ENCODE assay signal across 25 cellular contexts in genomic region chr3:152261329-152261728, GRCh38. TPM values are rescaled to one million over a fixed set of nuclear protein-coding genes. Genes with fewer than 3 reads are reported as not detected.
DNase-seq lines count a peak whose midpoint lies in the region; ATAC-seq and TF ChIP-seq lines count a peak whose summit lies in the region.
"Had no signal": no experiment of that assay in that cellular context is flagged by ENCODE, and none has a peak within 500 bp of the region (broad histone marks: within the 10 kb centered on the region; RNA-seq: fewer than 3 reads in every experiment).

No MANE protein-coding gene starts in this region.

- no peaks in the 10 kb centered on the region for H3K27me3 ChIP-seq in DND-41 (ENCODE audit: insufficient read depth, low read length, poor library complexity)
- no peaks in the 10 kb centered on the region for H3K27me3 ChIP-seq in PC-9 (ENCODE audit: insufficient read depth, low read depth)
- H3K27me3 ChIP-seq in stomach smooth muscle (ENCODE audit: control insufficient read depth in 1 of 2, insufficient read depth in 2 of 2, low read length in 2 of 2), result no peaks in the 10 kb centered on the region

- H3K4me1 Mint-ChIP-seq in immature natural killer cell, result peaks cover 83 to 100% of the 10 kb centered on the region in 2 donors

- BruUV-seq in PC-9 (replicated peaks; lab: Mats Ljungman, UMichigan), result no TSS peak

- no peaks in the 10 kb centered on the region for H3K9me3 ChIP-seq in DND-41 (ENCODE audit: insufficient read depth, low read length, severe bottlenecking)
- H3K9me3 ChIP-seq in PC-9 (ENCODE audit: insufficient read depth, low read depth), result no peaks in the 10 kb centered on the region
- H3K9me3 ChIP-seq in stomach smooth muscle (ENCODE audit: control insufficient read depth in 2 of 2, low read length in 2 of 2), result no peaks in the 10 kb centered on the region
- H3K9me3 ChIP-seq: SK-N-SH had no signal

- H3K36me3 ChIP-seq in DND-41 (ENCODE audit: insufficient read depth, low read length), result peaks cover 22% of the 10 kb centered on the region
- no peaks in the 10 kb centered on the region for H3K36me3 ChIP-seq in PC-9 (ENCODE audit: low read depth)
- no peaks in the 10 kb centered on the region for H3K36me3 ChIP-seq in stomach smooth muscle (ENCODE audit: control insufficient read depth in 2 of 2, insufficient read depth in 2 of 2, low read length in 2 of 2)

- H3K4me3 Mint-ChIP-seq in immature natural killer cell, result peak overlapping the region in 1 of 5 donors; percentile 33
- H3K4me3 Mint-ChIP-seq: stimulated activated naive B cell treated with anti-CD40 and anti-IgM and Interleukin-4, amounts not matched to agents 10 μg/mL and 1 μg/mL and 100 μg/mL, for 72 hours had no signal

- H3K27me3 Mint-ChIP-seq in immature natural killer cell (ENCODE audit: low read depth in 3 of 3), result peaks cover 2 to 8% (median 6%) of the 10 kb centered on the region in 3 donors
- H3K27me3 Mint-ChIP-seq: stimulated activated naive B cell treated with anti-CD40 and anti-IgM and Interleukin-4, amounts not matched to agents 10 μg/mL and 1 μg/mL and 100 μg/mL, for 72 hours had no signal

- no peaks in the 10 kb centered on the region for H3K9me3 Mint-ChIP-seq in immature natural killer cell
- H3K9me3 Mint-ChIP-seq: activated T-cell treated with anti-CD3 and anti-CD28 coated beads, Interleukin-2, amount 50 U/mL, for 4 hours had no signal

- H4K20me1 ChIP-seq in DND-41 (ENCODE audit: insufficient read depth, low read length) (peaks cover 3% of the 10 kb centered on the region; the same call in 1 of the 2 replicates), PC-9 (ENCODE audit: insufficient read depth) (no peaks in the 10 kb centered on the region)

- no peak overlapping the region for H2AFZ ChIP-seq in DND-41 (ENCODE audit: low read depth, low read length)
- peak overlapping the region; percentile 27; the same call in 1 of the 2 replicates for H2AFZ ChIP-seq in PC-9
- H2AFZ ChIP-seq: parathyroid adenoma had no signal

- H3K9me2 ChIP-seq in PC-9 (ENCODE audit: insufficient read depth), result no peaks in the 10 kb centered on the region
- H3K9me2 ChIP-seq: SK-N-SH had no signal

- intact Hi-C loops in PC-9 (cut with micrococcal nuclease; ENCODE audit: unreplicated experiment), result loop anchor here (10.0 kb wide), 1 partner anchor 957 kb away; no protein-coding TSS in a partner anchor

- H3K4me1 ChIP-seq in DND-41 (ENCODE audit: insufficient read depth, low read length) (peaks cover 89% of the 10 kb centered on the region), PC-9 (replicated peaks; ENCODE audit: insufficient read depth) (peaks cover 31% of the 10 kb centered on the region), stomach smooth muscle (ENCODE audit: control insufficient read depth, insufficient read depth, low read length) (peaks cover 6% of the 10 kb centered on the region)
- H3K4me1 ChIP-seq: parathyroid adenoma had no signal

- H3K4me2 ChIP-seq in DND-41 (ENCODE audit: insufficient read depth, low read length), result no peak overlapping the region
- no peak overlapping the region for H3K4me2 ChIP-seq in PC-9
- H3K4me2 ChIP-seq: SK-N-SH had no signal

- CTCF ChIA-PET in PC-9 (lab: Charles Lee), result no interaction called here

- H3K4me3 ChIP-seq in DND-41 (ENCODE audit: low read depth in 1 of 2, low read length in 2 of 2), result no peak overlapping the region
- H3K4me3 ChIP-seq in PC-9, result no peak overlapping the region
- no peak overlapping the region for H3K4me3 ChIP-seq in stomach smooth muscle (ENCODE audit: low read length in 2 of 2)
- H3K4me3 ChIP-seq: lung had no signal

- no peak overlapping the region for H3K9ac ChIP-seq in DND-41 (ENCODE audit: low read depth, low read length)
- no peak overlapping the region for H3K9ac ChIP-seq in stomach smooth muscle (ENCODE audit: low read length in 2 of 2)
- H3K9ac ChIP-seq: parathyroid adenoma, SK-N-SH had no signal

- POLR2A ChIA-PET in PC-9 (lab: Charles Lee; ENCODE audit: unreplicated experiment), result no interaction called here

- DNase-seq in DND-41 (no peak), PC-9 (no peak), immature natural killer cell (no peak), glomerular visceral epithelial cell (ENCODE audit: extremely low spot score) (no peak)
- DNase-seq: activated CD4-positive, CD25-positive, alpha-beta regulatory T cell; activated T-cell treated with anti-CD3 and anti-CD28 coated beads, Interleukin-2, amount 50 U/mL, for 4 hours; AML-193; dermis blood vessel endothelial cell; EL; HCEC 1CT; islet precursor cell; Kasumi-1; NCI-H1092 treated with DMSO at 0.1 percent for 48 hours; NCI-H2081 treated with DMSO at 0.1 percent for 48 hours; NCI-H446 treated with DMSO at 0.1 percent for 48 hours; SK-N-SH; stimulated activated CD4-positive, alpha-beta T cell treated with anti-CD3 and anti-CD28 coated beads, Interleukin-1b, Interleukin-23, amount 100 ng/mL, for 48 hours; stimulated activated naive B cell treated with anti-CD40 and anti-IgM and Interleukin-4, amounts not matched to agents 10 μg/mL and 1 μg/mL and 100 μg/mL, for 72 hours; T-helper 9 cell; trophoblast cell had no signal

- H3K27ac ChIP-seq in DND-41 (ENCODE audit: low read length) (peak overlapping the region; percentile 24; the same call in 1 of the 2 replicates), PC-9 (no peak overlapping the region), stomach smooth muscle (ENCODE audit: low read length) (peak overlapping the region; percentile 19)
- H3K27ac ChIP-seq: parathyroid adenoma had no signal

- peaks cover 10 to 14% (median 11%) of the 10 kb centered on the region in 3 donors for H3K36me3 Mint-ChIP-seq in immature natural killer cell

- H3K27ac Mint-ChIP-seq in immature natural killer cell, result peak overlapping the region; percentile 36 to 95 (median 81)
- H3K27ac Mint-ChIP-seq: stimulated activated naive B cell treated with anti-CD40 and anti-IgM and Interleukin-4, amounts not matched to agents 10 μg/mL and 1 μg/mL and 100 μg/mL, for 72 hours had no signal

- TF ChIP-seq CTCF in DND-41 (IDR thresholded peaks at IDR 0.05; ENCODE audit: borderline replicate concordance, extremely low read depth, low read length, poor library complexity, severe bottlenecking) (no peak), PC-9 (conservative IDR thresholded peaks at IDR 0.05) (no peak)

- peaks cover 100% of the 10 kb centered on the region for H3K79me2 ChIP-seq in DND-41 (ENCODE audit: insufficient read depth, low read length)
- H3K79me2 ChIP-seq in PC-9 (ENCODE audit: low read depth), result no peaks in the 10 kb centered on the region
- H3K79me2 ChIP-seq: parathyroid adenoma had no signal

- peaks cover 7% of the 10 kb centered on the region for H3F3A ChIP-seq in PC-9 (ENCODE audit: insufficient read depth, low read depth)

- ATAC-seq in DND-41 (ENCODE audit: insufficient read depth, low read depth) (no peak), GM21390 (IDR thresholded peaks at IDR 0.05; ENCODE audit: unreplicated experiment) (no peak), HG03521 (IDR thresholded peaks at IDR 0.05; ENCODE audit: unreplicated experiment) (no peak)
- ATAC-seq: activated T-cell treated with anti-CD3 and anti-CD28 coated beads, Interleukin-2, amount 50 U/mL, for 4 hours; stimulated activated naive B cell treated with anti-CD40 and anti-IgM and Interleukin-4, amounts not matched to agents 10 μg/mL and 1 μg/mL and 100 μg/mL, for 72 hours had no signal

RNA-seq across cellular contexts. Expression of gene MBNL1, which starts 7.4 kb away (rescaled TPM):
- 122 and 176 TPM in 2 replicates for total RNA-seq in PC-9 (2021)
- polyA plus RNA-seq in immature natural killer cell, result 100 to 1,000 TPM; 270 to 399 (median 286) TPM
